Comparison of ENCODE assay signal across 17 cellular contexts in genomic region chr3:30350901-30351300, GRCh38.
"Had no signal": no experiment of that assay in that cellular context is flagged by ENCODE, and none has a peak within 500 bp of the region (broad histone marks: within the 10 kb centered on the region; RNA-seq: fewer than 3 reads in every experiment).

No MANE protein-coding gene starts in this region.

- H3K27ac ChIP-seq: ovary had no signal

- H3K36me3 ChIP-seq: ovary, tibial nerve had no signal

- H3K27ac Mint-ChIP-seq: dendritic cell treated with granulocyte-macrophage colony-stimulating factor and Interleukin-4, amounts not matched to agents 40 ng/mL and 50 ng/mL, for 4 days; stimulated activated effector memory CD8-positive, alpha-beta T cell treated with anti-CD3 and anti-CD28 coated beads, Interleukin-12 subunit alpha, Interleukin-12 subunit beta, amount 100 ng/mL, for 72 hours had no signal

- H3K9me3 ChIP-seq: mucosa of descending colon, ovary, tibial nerve had no signal

- ATAC-seq: left colon; mucosa of descending colon; naive thymus-derived CD8-positive, alpha-beta T cell; right cardiac atrium; stimulated activated effector memory CD8-positive, alpha-beta T cell treated with anti-CD3 and anti-CD28 coated beads, Interleukin-12 subunit alpha, Interleukin-12 subunit beta, amount 100 ng/mL, for 72 hours; stimulated activated naive CD8-positive, alpha-beta T cell treated with anti-CD3 and anti-CD28 coated beads, Interleukin-15, Interleukin-2, amounts not matched to agents 100 U/mL and 50 U/mL, for 24 hours had no signal

- H3K9me3 Mint-ChIP-seq: dendritic cell treated with granulocyte-macrophage colony-stimulating factor and Interleukin-4, amounts not matched to agents 40 ng/mL and 50 ng/mL, for 4 days; naive thymus-derived CD8-positive, alpha-beta T cell; stimulated activated effector memory CD8-positive, alpha-beta T cell treated with anti-CD3 and anti-CD28 coated beads, Interleukin-12 subunit alpha, Interleukin-12 subunit beta, amount 100 ng/mL, for 72 hours had no signal

- H3K27me3 Mint-ChIP-seq: dendritic cell treated with granulocyte-macrophage colony-stimulating factor and Interleukin-4, amounts not matched to agents 40 ng/mL and 50 ng/mL, for 4 days; naive thymus-derived CD8-positive, alpha-beta T cell had no signal

- H3K27me3 ChIP-seq: ovary, tibial nerve had no signal

- H3K36me3 Mint-ChIP-seq: naive thymus-derived CD8-positive, alpha-beta T cell had no signal

- DNase-seq: cerebellar nuclear complex; foreskin melanocyte; head of caudate nucleus; hippocampal formation; left colon; mammary epithelial cell; mucosa of descending colon; naive thymus-derived CD8-positive, alpha-beta T cell; ovary; right cardiac atrium; small intestine; stimulated activated CD4-positive, alpha-beta T cell treated with anti-CD3 and anti-CD28 coated beads, Interleukin-4, amount 100 ng/mL, for 1 hour; stimulated activated CD8-positive, alpha-beta memory T cell treated with anti-CD3 and anti-CD28 coated beads, Interleukin-4, amount 100 ng/mL, for 48 hours; stimulated activated naive CD8-positive, alpha-beta T cell treated with anti-CD3 and anti-CD28 coated beads, Interleukin-15, Interleukin-2, amounts not matched to agents 100 U/mL and 50 U/mL, for 24 hours had no signal

- H3K4me3 Mint-ChIP-seq: dendritic cell treated with granulocyte-macrophage colony-stimulating factor and Interleukin-4, amounts not matched to agents 40 ng/mL and 50 ng/mL, for 4 days; stimulated activated effector memory CD8-positive, alpha-beta T cell treated with anti-CD3 and anti-CD28 coated beads, Interleukin-12 subunit alpha, Interleukin-12 subunit beta, amount 100 ng/mL, for 72 hours had no signal

- H3K4me3 ChIP-seq: mucosa of descending colon, ovary, tibial nerve had no signal
